In the genomic region with DNA sequence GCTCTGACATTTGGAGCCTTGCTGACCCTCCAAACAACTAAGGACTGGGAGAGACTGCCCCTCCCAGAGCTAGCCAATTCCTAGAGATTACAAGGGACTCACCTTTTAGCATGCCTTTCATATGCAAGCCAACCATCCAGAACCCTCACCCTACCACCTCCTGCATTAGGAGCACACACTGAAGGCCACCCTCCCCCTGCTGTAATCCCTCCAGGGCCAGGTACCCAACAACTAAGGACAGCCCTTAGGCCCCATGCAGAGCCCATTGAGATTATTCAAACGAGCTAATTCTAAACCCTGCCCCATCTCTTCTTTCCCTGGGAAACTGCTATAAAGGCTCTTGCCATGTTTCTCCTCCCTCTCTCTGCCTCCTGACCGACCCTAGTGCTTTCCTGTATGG, we compare ENCODE assay signal across 24 cellular contexts.
"Had no signal": no experiment of that assay in that cellular context is flagged by ENCODE, and none has a peak within 500 bp of the region (broad histone marks: within the 10 kb centered on the region; RNA-seq: fewer than 3 reads in every experiment).

No MANE protein-coding gene starts in this region.

- H3K4me3 ChIP-seq: dorsolateral prefrontal cortex, gastrocnemius medialis, lung, psoas muscle, right lobe of liver, suprapubic skin, thyroid gland had no signal

- H3K36me3 ChIP-seq: gastrocnemius medialis, right lobe of liver, suprapubic skin, thyroid gland had no signal

- H3K4me3 Mint-ChIP-seq: naive B cell; nephron; stimulated activated effector memory CD8-positive, alpha-beta T cell treated with anti-CD3 and anti-CD28 coated beads, Interleukin-12 subunit alpha, Interleukin-12 subunit beta, amount 100 ng/mL, for 72 hours; type B pancreatic cell had no signal

- H3K9me3 ChIP-seq: gastrocnemius medialis, psoas muscle, thyroid gland had no signal

- H3K36me3 Mint-ChIP-seq: naive B cell; stimulated activated effector memory CD8-positive, alpha-beta T cell treated with anti-CD3 and anti-CD28 coated beads, Interleukin-12 subunit alpha, Interleukin-12 subunit beta, amount 100 ng/mL, for 72 hours had no signal

- ATAC-seq: esophagus mucosa; gastrocnemius medialis; left colon; left ventricle myocardium superior; psoas muscle; right lobe of liver; stimulated activated effector memory CD8-positive, alpha-beta T cell treated with anti-CD3 and anti-CD28 coated beads, Interleukin-12 subunit alpha, Interleukin-12 subunit beta, amount 100 ng/mL, for 72 hours; stimulated activated naive CD8-positive, alpha-beta T cell treated with anti-CD3 and anti-CD28 coated beads, Interleukin-15, Interleukin-2, amounts not matched to agents 100 U/mL and 50 U/mL, for 24 hours had no signal

- H3K27me3 Mint-ChIP-seq: type B pancreatic cell had no signal

- H3K27ac ChIP-seq: dorsolateral prefrontal cortex, gastrocnemius medialis, psoas muscle, right lobe of liver, suprapubic skin, thyroid gland had no signal

- H3K4me1 Mint-ChIP-seq: naive B cell; stimulated activated effector memory CD8-positive, alpha-beta T cell treated with anti-CD3 and anti-CD28 coated beads, Interleukin-12 subunit alpha, Interleukin-12 subunit beta, amount 100 ng/mL, for 72 hours had no signal

- H3K27me3 ChIP-seq: dorsolateral prefrontal cortex, gastrocnemius medialis, right lobe of liver, suprapubic skin, thyroid gland had no signal

- FAIRE-seq: endometrium, urothelium cell line had no signal

- H3K4me1 ChIP-seq: gastrocnemius medialis, psoas muscle, right lobe of liver, suprapubic skin had no signal

- H3K27ac Mint-ChIP-seq: naive B cell; nephron; stimulated activated effector memory CD8-positive, alpha-beta T cell treated with anti-CD3 and anti-CD28 coated beads, Interleukin-12 subunit alpha, Interleukin-12 subunit beta, amount 100 ng/mL, for 72 hours; type B pancreatic cell had no signal

- DNase-seq: cortex of kidney; dorsolateral prefrontal cortex; effector CD8-positive, alpha-beta T cell; gastrocnemius medialis; glutamatergic neuron; left colon; left ventricle myocardium superior; mesenchymal stem cell; naive B cell; psoas muscle; retina; right lobe of liver; stimulated activated CD4-positive, alpha-beta T cell treated with anti-CD3 and anti-CD28 coated beads, Interleukin-4, amount 100 ng/mL, for 1 hour; stimulated activated CD8-positive, alpha-beta memory T cell treated with anti-CD3 and anti-CD28 coated beads, Interleukin-4, amount 100 ng/mL, for 48 hours; stimulated activated naive CD8-positive, alpha-beta T cell treated with anti-CD3 and anti-CD28 coated beads, Interleukin-15, Interleukin-2, amounts not matched to agents 100 U/mL and 50 U/mL, for 24 hours; thyroid gland had no signal
